27 cellular contexts compared by ENCODE assay signal in the genomic region with DNA sequence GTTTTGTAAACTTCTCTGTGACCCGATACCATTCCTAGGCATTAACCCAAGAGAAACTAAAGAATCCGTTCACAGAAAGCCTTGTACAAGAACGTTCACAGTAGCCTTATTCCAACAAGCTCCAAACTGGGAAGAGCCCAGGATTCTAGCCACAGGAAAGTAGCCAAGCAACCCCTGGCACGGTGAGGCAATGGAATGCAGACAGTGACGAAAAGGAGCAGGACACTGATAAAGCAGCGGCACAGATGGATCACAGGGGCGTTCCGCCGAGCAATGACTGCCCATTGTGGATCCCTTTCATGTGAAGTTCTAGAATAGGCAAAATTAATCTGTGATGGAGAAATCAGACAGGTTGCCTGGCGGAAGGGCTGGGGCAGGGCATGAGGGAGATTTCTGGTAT. TPM values are rescaled to one million over a fixed set of nuclear protein-coding genes. Genes with fewer than 3 reads are reported as not detected.
"Had no signal": no experiment of that assay in that cellular context is flagged by ENCODE, and none has a peak within 500 bp of the region (broad histone marks: within the 10 kb centered on the region; RNA-seq: fewer than 3 reads in every experiment).

No MANE protein-coding gene starts in this region.

- H3K27me3 ChIP-seq: ascending aorta, cardiac muscle cell, Peyer's patch had no signal

- H3K4me1 ChIP-seq: ascending aorta, Peyer's patch had no signal

- DNase-seq: activated CD4-positive, alpha-beta T cell treated with anti-CD3 and anti-CD28 coated beads for 36 hours; activated CD4-positive, alpha-beta T cell treated with anti-CD3 and anti-CD28 coated beads, Interleukin-2, amount 10 ng/mL, durations not matched to agents 7 days and 5 days; activated CD4-positive, alpha-beta T cell treated with anti-CD3 and anti-CD28 coated beads, Interleukin-2, amount 50 U/mL, for 48 hours; activated CD8-positive, alpha-beta T cell treated with anti-CD3 and anti-CD28 coated beads, Interleukin-2, amount 10 ng/mL, durations not matched to agents 7 days and 5 days; activated gamma-delta T cell; activated naive CD4-positive, alpha-beta T cell treated with Interleukin-2 at 50 U/mL for 16 hours; activated naive CD8-positive, alpha-beta T cell treated with anti-CD3 and anti-CD28 coated beads, Interleukin-2, amount 10 ng/mL, durations not matched to agents 7 days and 5 days; activated T-cell treated with anti-CD3 and anti-CD28 coated beads, Interleukin-2, amount 50 U/mL, for 24 hours; amygdala; Karpas-422; KBM-7; NCI-H1105 treated with DMSO at 0.1 percent for 48 hours; NCI-H1436; NCI-H1694; NCI-H1930; NCI-H2081 treated with DMSO at 0.1 percent for 48 hours; NCI-H345; NCI-H524 treated with DMSO at 0.1 percent for 48 hours; PC-3; Peyer's patch; RPMI8226; SW 1271 had no signal

- H3K36me3 ChIP-seq: ascending aorta, cardiac muscle cell, Peyer's patch had no signal

- H3K4me3 ChIP-seq: ascending aorta, cardiac muscle cell, Peyer's patch had no signal

- H3K9me3 ChIP-seq: ascending aorta, Peyer's patch had no signal

- ATAC-seq: activated CD4-positive, alpha-beta T cell treated with anti-CD3 and anti-CD28 coated beads for 36 hours; activated CD4-positive, CD25-positive, alpha-beta regulatory T cell treated with anti-CD3 and anti-CD28 coated beads, Interleukin-2, amount 50 U/mL, for 24 hours; activated CD8-positive, alpha-beta T cell treated with anti-CD3 and anti-CD28 coated beads, Interleukin-2, amount 10 ng/mL, durations not matched to agents 7 days and 5 days; PC-3; WTC11 had no signal

- H3K27ac ChIP-seq: ascending aorta, cardiac muscle cell, Peyer's patch had no signal

RNA-seq across cellular contexts. Expression of a gene that starts 38.9 kb away (rescaled TPM):
- total RNA-seq: PC-3 had no signal
- polyA plus RNA-seq: IgD-negative memory B cell had no signal
